In genomic region chr2:38446418-38446817, GRCh38 we compare ENCODE assay signal across 14 cellular contexts.
A peak's percentile ranks its signal among the peaks of the same experiment; 100 is the strongest.
DNase-seq lines count a peak whose midpoint lies in the region; ATAC-seq, FAIRE-seq and TF ChIP-seq lines count a peak whose summit lies in the region.
"Had no signal": no experiment of that assay in that cellular context is flagged by ENCODE, and none has a peak within 500 bp of the region (broad histone marks: within the 10 kb centered on the region; RNA-seq: fewer than 3 reads in every experiment).

No MANE protein-coding gene starts in this region.

- H3K9me3 ChIP-seq in SK-N-SH (no peaks in the 10 kb centered on the region), small intestine (ENCODE audit: control insufficient read depth, low read depth) (no peaks in the 10 kb centered on the region)

- no peak for FAIRE-seq in small intestine (lab: Jason Lieb, UNC)

- CTCF ChIA-PET in SK-N-SH (lab: Yijun Ruan, JAX): interaction anchor here (0.8 to 0.9 kb wide), 4 partner anchors 14 to 131 kb away, joined by 3 to 4 read pairs (median 3); partner anchors contain the start of gene ATL2

- H3K79me2 ChIP-seq in SK-N-SH (ENCODE audit: insufficient read depth): no peaks in the 10 kb centered on the region

- H4K20me1 ChIP-seq in SK-N-SH (ENCODE audit: insufficient read depth): no peaks in the 10 kb centered on the region

- no peak overlapping the region for H3K4me3 ChIP-seq in SK-N-SH (ENCODE audit: low read depth in 2 of 2, low read length in 1 of 2)
- H3K4me3 ChIP-seq in small intestine (ENCODE audit: low read depth in 1 of 2, low read length in 2 of 2): no peak overlapping the region

- no peaks in the 10 kb centered on the region for H3K36me3 ChIP-seq in SK-N-SH (replicated peaks in 1 of 2; ENCODE audit: control insufficient read depth in 1 of 2, insufficient read depth in 2 of 2, low read length in 1 of 2)
- H3K36me3 ChIP-seq in small intestine (ENCODE audit: control insufficient read depth in 2 of 2, insufficient read depth in 2 of 2, low read length in 2 of 2): no peaks in the 10 kb centered on the region

- no peak for TF ChIP-seq EP300 in SK-N-SH (IDR thresholded peaks at IDR 0.05; ENCODE audit: borderline replicate concordance in 1 of 2, low read depth in 1 of 2, low read length in 1 of 2)

- TF ChIP-seq CTCF in SK-N-SH (IDR thresholded peaks at IDR 0.05) (0 out of 2 replicates have a peak, but pooled peaks have one; percentile 8), foreskin keratinocyte (conservative IDR thresholded peaks at IDR 0.05) (peak; percentile 37)

- DNase-seq in HCEC 1CT (peak; percentile 20), SK-N-SH (no peak), foreskin keratinocyte (no peak), small intestine (peak; percentile 45), SW480 (ENCODE audit: low spot score) (no peak), NCI-H2081 treated with DMSO at 0.1 percent for 48 hours (lab: John Stamatoyannopoulos, UW) (no peak)
- DNase-seq: activated CD8-positive, alpha-beta memory T cell treated with anti-CD3 and anti-CD28 coated beads for 24 hours; activated naive CD4-positive, alpha-beta T cell treated with anti-CD3 and anti-CD28 coated beads, Interleukin-2, amount 10 ng/mL, durations not matched to agents 7 days and 5 days; Calu3; cerebellar nuclear complex; Kasumi-1; naive B cell; NCI-H2029 had no signal

- no peak for TF ChIP-seq RAD21 in SK-N-SH (IDR thresholded peaks at IDR 0.05; ENCODE audit: low read length)

- no peaks in the 10 kb centered on the region for H3K9me2 ChIP-seq in SK-N-SH

- ATAC-seq in foreskin keratinocyte (no peak), HG03432 (IDR thresholded peaks at IDR 0.05; ENCODE audit: unreplicated experiment) (no peak)

- H3K4me1 ChIP-seq in SK-N-SH (ENCODE audit: control insufficient read depth in 1 of 2, insufficient read depth in 2 of 2, low read depth in 1 of 2, low read length in 1 of 2) (peaks cover 10 to 19% of the 10 kb centered on the region in 2 experiments; a peak in 3 of 4 replicates), foreskin keratinocyte (peaks cover 45% of the 10 kb centered on the region), small intestine (ENCODE audit: control insufficient read depth in 2 of 2, insufficient read depth in 1 of 2, low read depth in 1 of 2, low read length in 1 of 2) (no peaks in the 10 kb centered on the region)

- 75% methylated on average over 7 of the region's 7 CpGs for WGBS in SK-N-SH (ENCODE audit: low lambda C conversion rate)
- 30 to 45% (median 39%) methylated on average over 7 of the region's 7 CpGs for WGBS in small intestine, 3 donors

- no peak overlapping the region for H3K4me2 ChIP-seq in SK-N-SH

- H3K9ac ChIP-seq in SK-N-SH: no peak overlapping the region

- H3K27ac ChIP-seq in SK-N-SH (ENCODE audit: low read depth in 2 of 2, low read length in 1 of 2) (no peak overlapping the region), foreskin keratinocyte (peak overlapping the region; percentile 17), small intestine (ENCODE audit: low read depth in 1 of 2, low read length in 1 of 2) (no peak overlapping the region)

- H3K27me3 ChIP-seq in SK-N-SH (ENCODE audit: insufficient read depth) (peaks cover 9% of the 10 kb centered on the region; the same call in 1 of the 2 replicates), foreskin keratinocyte (no peaks in the 10 kb centered on the region), small intestine (ENCODE audit: control insufficient read depth in 2 of 2, insufficient read depth in 2 of 2, low read length in 2 of 2) (no peaks in the 10 kb centered on the region)

- POLR2A ChIA-PET in SK-N-SH (lab: Yijun Ruan, JAX): no interaction called here

- no peaks in the 10 kb centered on the region for H3F3A ChIP-seq in SK-N-SH (replicated peaks; ENCODE audit: insufficient read depth)

- no peak overlapping the region for H2AFZ ChIP-seq in SK-N-SH (ENCODE audit: low read depth)

TF ChIP-seq in SK-N-SH, 30 proteins besides CTCF, POLR2A, EP300 and RAD21:
- TF ChIP-seq FOSL2 (IDR thresholded peaks at IDR 0.05; ENCODE audit: borderline replicate concordance, low read depth) (no peak), MXI1 (IDR thresholded peaks at IDR 0.05; ENCODE audit: low read depth, low read length) (no peak)

Comparison
In these comparisons a context has a peak if more than half of its experiments do, and no peak if none do; other contexts are left out.
1. DNase-seq: peak in HCEC 1CT (single experiment) and small intestine (single experiment); none in SK-N-SH (single experiment), foreskin keratinocyte (0 of 2), SW480 (single experiment) and NCI-H2081 treated with DMSO at 0.1 percent for 48 hours (single experiment).